ENCODE assay signal across 20 cellular contexts in genomic region chr11:66701432-66702240, GRCh38. TPM values are rescaled to one million over a fixed set of nuclear protein-coding genes. Genes with fewer than 3 reads are reported as not detected.
A peak's percentile ranks its signal among the peaks of the same experiment; 100 is the strongest.
DNase-seq lines count a peak whose midpoint lies in the region; ATAC-seq and TF ChIP-seq lines count a peak whose summit lies in the region.
"Had no signal": no experiment of that assay in that cellular context is flagged by ENCODE, and none has a peak within 500 bp of the region (broad histone marks: within the 10 kb centered on the region; RNA-seq: fewer than 3 reads in every experiment).

No MANE protein-coding gene starts in this region.

- in situ Hi-C loops in KBM-7 (cut with MboI; ENCODE audit: low pct_unique_long_range_greater_than_20kb, low sequenced_read_pairs) = no loop called here

- DNase-seq in NCI-H1105 (lab: John Stamatoyannopoulos, UW) (peak; percentile 10), NCI-H1105 treated with DMSO at 0.1 percent for 48 hours (lab: John Stamatoyannopoulos, UW) (no peak), KBM-7 (peak; percentile 59), left lobe of liver (ENCODE audit: low spot score) (peak; percentile 64), NCI-H2227 treated with DMSO at 0.1 percent for 48 hours (lab: John Stamatoyannopoulos, UW) (no peak), type B pancreatic cell (ENCODE audit: extremely low spot score, unreplicated experiment) (no peak)
- peak; percentile 42 for DNase-seq in activated naive CD8-positive, alpha-beta T cell treated with anti-CD3 and anti-CD28 coated beads, Interleukin-2, amount 50 U/mL, for 24 hours
- DNase-seq: activated effector memory CD4-positive, alpha-beta T cell treated with anti-CD3 and anti-CD28 coated beads, Interleukin-2, amount 50 U/mL, for 16 hours; aorta; foreskin melanocyte; MG63; NCI-H187 treated with DMSO at 0.1 percent for 48 hours; NCI-H510A treated with DMSO at 0.1 percent for 48 hours; nephron progenitor cell; stimulated activated CD8-positive, alpha-beta memory T cell treated with anti-CD3 and anti-CD28 coated beads, Interleukin-4, amount 100 ng/mL, for 48 hours; testis; WERI-Rb-1 had no signal

- H3K9me3 Mint-ChIP-seq in activated naive CD8-positive, alpha-beta T cell treated with anti-CD3 and anti-CD28 coated beads, Interleukin-2, amount 50 U/mL, for 24 hours = no peaks in the 10 kb centered on the region
- no peaks in the 10 kb centered on the region for H3K9me3 Mint-ChIP-seq in type B pancreatic cell
- H3K9me3 Mint-ChIP-seq: mesothelial cell of epicardium, nephron progenitor cell had no signal

- no peak overlapping the region for H3K4me3 Mint-ChIP-seq in activated naive CD8-positive, alpha-beta T cell treated with anti-CD3 and anti-CD28 coated beads, Interleukin-2, amount 50 U/mL, for 24 hours
- no peak overlapping the region for H3K4me3 Mint-ChIP-seq in type B pancreatic cell
- H3K4me3 Mint-ChIP-seq: mesothelial cell of epicardium, nephron progenitor cell had no signal

- peak; percentile 27 for ATAC-seq in activated naive CD8-positive, alpha-beta T cell treated with anti-CD3 and anti-CD28 coated beads, Interleukin-2, amount 50 U/mL, for 24 hours
- ATAC-seq in left lobe of liver = peak; percentile 67
- no peak for ATAC-seq in esophagus mucosa
- ATAC-seq: Right ventricle myocardium inferior had no signal

- H3K27ac Mint-ChIP-seq in activated naive CD8-positive, alpha-beta T cell treated with anti-CD3 and anti-CD28 coated beads, Interleukin-2, amount 50 U/mL, for 24 hours = peak overlapping the region; percentile 15
- H3K27ac Mint-ChIP-seq in type B pancreatic cell = no peak overlapping the region
- H3K27ac Mint-ChIP-seq: mesothelial cell of epicardium, nephron progenitor cell had no signal

- no peak for TF ChIP-seq CTCF in type B pancreatic cell (conservative IDR thresholded peaks at IDR 0.05)

- H3K36me3 Mint-ChIP-seq in activated naive CD8-positive, alpha-beta T cell treated with anti-CD3 and anti-CD28 coated beads, Interleukin-2, amount 50 U/mL, for 24 hours (ENCODE audit: low read depth) = no peaks in the 10 kb centered on the region
- peaks cover 17% of the 10 kb centered on the region for H3K36me3 Mint-ChIP-seq in type B pancreatic cell

- H3K4me1 Mint-ChIP-seq in activated naive CD8-positive, alpha-beta T cell treated with anti-CD3 and anti-CD28 coated beads, Interleukin-2, amount 50 U/mL, for 24 hours = peaks cover 6% of the 10 kb centered on the region
- no peaks in the 10 kb centered on the region for H3K4me1 Mint-ChIP-seq in type B pancreatic cell (ENCODE audit: unreplicated experiment)
- H3K4me1 Mint-ChIP-seq: nephron progenitor cell had no signal

- no peaks in the 10 kb centered on the region for H3K27me3 Mint-ChIP-seq in activated naive CD8-positive, alpha-beta T cell treated with anti-CD3 and anti-CD28 coated beads, Interleukin-2, amount 50 U/mL, for 24 hours
- no peaks in the 10 kb centered on the region for H3K27me3 Mint-ChIP-seq in type B pancreatic cell

RNA-seq across cellular contexts. Expression of gene RBM4B, which starts 23.9 kb away (rescaled TPM):
- total RNA-seq in left lobe of liver (8.1 TPM), esophagus mucosa (10.2 TPM), type B pancreatic cell (ENCODE audit: low replicate concordance) (25.2 and 49.1 TPM in 2 replicates)

RNA-seq across cellular contexts. Expression of gene SPTBN2, which starts 27.4 kb away (rescaled TPM):
- total RNA-seq in left lobe of liver (55.1 TPM), esophagus mucosa (138 TPM), type B pancreatic cell (ENCODE audit: low replicate concordance) (56.0 and 139 TPM in 2 replicates)

Comparison
In these comparisons a context has a peak if more than half of its experiments do, and no peak if none do; other contexts are left out.
1. DNase-seq: peak in NCI-H1105 (single experiment), KBM-7 (single experiment), activated naive CD8-positive, alpha-beta T cell treated with anti-CD3 and anti-CD28 coated beads, Interleukin-2, amount 50 U/mL, for 24 hours (single experiment) and left lobe of liver (single experiment); none in NCI-H1105 treated with DMSO at 0.1 percent for 48 hours (single experiment), NCI-H2227 treated with DMSO at 0.1 percent for 48 hours (single experiment) and type B pancreatic cell (single experiment).